ENCODE assay signal across 17 cellular contexts in the genomic region with DNA sequence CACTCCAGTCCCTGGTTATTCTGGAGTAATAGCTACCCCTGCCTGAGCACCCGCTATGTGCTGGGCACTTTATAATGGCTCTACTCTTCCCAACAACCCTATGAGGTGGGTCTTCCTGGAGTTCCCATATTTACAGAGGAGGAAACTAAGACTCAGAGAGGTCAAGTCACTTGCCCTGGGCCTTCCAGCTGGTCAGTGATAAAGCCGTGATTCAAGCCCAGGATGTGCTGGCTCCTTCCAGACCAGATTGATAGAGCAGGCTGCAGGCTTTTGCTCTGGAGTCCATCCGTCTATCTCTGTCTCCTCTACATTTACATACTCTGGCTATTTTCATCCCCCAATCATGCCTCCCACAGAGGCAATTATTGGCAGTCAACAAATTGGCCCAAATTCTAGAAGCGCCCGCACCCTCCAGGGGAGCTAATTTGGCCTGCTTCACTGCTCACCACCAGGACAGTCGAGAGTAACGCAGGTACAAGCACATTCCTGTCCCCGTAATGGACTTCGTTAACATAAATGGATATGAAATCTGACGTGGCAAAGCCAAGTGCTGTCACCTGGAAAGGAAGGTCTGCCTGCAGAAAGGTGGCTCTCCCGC.
"Had no signal": no experiment of that assay in that cellular context is flagged by ENCODE, and none has a peak within 500 bp of the region (broad histone marks: within the 10 kb centered on the region; RNA-seq: fewer than 3 reads in every experiment).

No MANE protein-coding gene starts in this region.

- H3K27ac Mint-ChIP-seq: activated naive CD8-positive, alpha-beta T cell treated with anti-CD3 and anti-CD28 coated beads, Interleukin-2, amount 10 ng/mL, durations not matched to agents 7 days and 5 days; stimulated activated effector memory CD8-positive, alpha-beta T cell treated with anti-CD3 and anti-CD28 coated beads, Interleukin-12 subunit alpha, Interleukin-12 subunit beta, amount 100 ng/mL, for 72 hours had no signal

- H3K4me3 ChIP-seq: coronary artery, heart left ventricle, smooth muscle cell, tibial artery, uterus had no signal

- H3K36me3 Mint-ChIP-seq: stimulated activated effector memory CD8-positive, alpha-beta T cell treated with anti-CD3 and anti-CD28 coated beads, Interleukin-12 subunit alpha, Interleukin-12 subunit beta, amount 100 ng/mL, for 72 hours had no signal

- ATAC-seq: activated CD4-positive, CD25-positive, alpha-beta regulatory T cell treated with anti-CD3 and anti-CD28 coated beads, Interleukin-2, amount 50 U/mL, for 24 hours; right cardiac atrium; stimulated activated effector memory CD8-positive, alpha-beta T cell treated with anti-CD3 and anti-CD28 coated beads, Interleukin-12 subunit alpha, Interleukin-12 subunit beta, amount 100 ng/mL, for 72 hours had no signal

- H3K4me1 ChIP-seq: uterus had no signal

- H3K27me3 ChIP-seq: heart left ventricle, tibial artery, uterus had no signal

- DNase-seq: activated CD4-positive, alpha-beta T cell treated with anti-CD3 and anti-CD28 coated beads, Interleukin-2, amount 50 U/mL, for 4 hours; activated effector memory CD4-positive, alpha-beta T cell treated with anti-CD3 and anti-CD28 coated beads, Interleukin-2, amount 50 U/mL, for 16 hours; activated naive CD8-positive, alpha-beta T cell treated with anti-CD3 and anti-CD28 coated beads, Interleukin-2, amount 10 ng/mL, durations not matched to agents 7 days and 5 days; activated T-cell treated with anti-CD3 and anti-CD28 coated beads, Interleukin-2, amount 50 U/mL, for 1 hour; aorta; effector CD4-positive, alpha-beta T cell; heart left ventricle; left ventricle myocardium superior; right cardiac atrium; tibial artery; uterus had no signal

- H3K9me3 ChIP-seq: heart left ventricle, tibial artery, uterus had no signal

- H3K4me3 Mint-ChIP-seq: activated naive CD8-positive, alpha-beta T cell treated with anti-CD3 and anti-CD28 coated beads, Interleukin-2, amount 10 ng/mL, durations not matched to agents 7 days and 5 days; stimulated activated effector memory CD8-positive, alpha-beta T cell treated with anti-CD3 and anti-CD28 coated beads, Interleukin-12 subunit alpha, Interleukin-12 subunit beta, amount 100 ng/mL, for 72 hours had no signal

- H3K27ac ChIP-seq: coronary artery, heart left ventricle, tibial artery, uterus had no signal

- H3K36me3 ChIP-seq: uterus had no signal

- H3K27me3 Mint-ChIP-seq: activated naive CD8-positive, alpha-beta T cell treated with anti-CD3 and anti-CD28 coated beads, Interleukin-2, amount 10 ng/mL, durations not matched to agents 7 days and 5 days had no signal

- FAIRE-seq: frontal cortex, keratinocyte had no signal

- H3K9me3 Mint-ChIP-seq: activated naive CD8-positive, alpha-beta T cell treated with anti-CD3 and anti-CD28 coated beads, Interleukin-2, amount 10 ng/mL, durations not matched to agents 7 days and 5 days; stimulated activated effector memory CD8-positive, alpha-beta T cell treated with anti-CD3 and anti-CD28 coated beads, Interleukin-12 subunit alpha, Interleukin-12 subunit beta, amount 100 ng/mL, for 72 hours had no signal
